In genomic region chr6:30142665-30143064, GRCh38 we compare ENCODE assay signal across 8 cellular contexts.
"Had no signal": no experiment of that assay in that cellular context is flagged by ENCODE, and none has a peak within 500 bp of the region (broad histone marks: within the 10 kb centered on the region; RNA-seq: fewer than 3 reads in every experiment).

No MANE protein-coding gene starts in this region.

- FAIRE-seq: G401.6, GM12878, GM12891, GM12892, GM18507, GM19239 had no signal

- DNase-seq: GDM1, GF-D8 had no signal

- ATAC-seq: GM12878 had no signal

- H3K4me3 ChIP-seq: GM12878 had no signal
